14 cellular contexts compared by ENCODE assay signal in the genomic region with DNA sequence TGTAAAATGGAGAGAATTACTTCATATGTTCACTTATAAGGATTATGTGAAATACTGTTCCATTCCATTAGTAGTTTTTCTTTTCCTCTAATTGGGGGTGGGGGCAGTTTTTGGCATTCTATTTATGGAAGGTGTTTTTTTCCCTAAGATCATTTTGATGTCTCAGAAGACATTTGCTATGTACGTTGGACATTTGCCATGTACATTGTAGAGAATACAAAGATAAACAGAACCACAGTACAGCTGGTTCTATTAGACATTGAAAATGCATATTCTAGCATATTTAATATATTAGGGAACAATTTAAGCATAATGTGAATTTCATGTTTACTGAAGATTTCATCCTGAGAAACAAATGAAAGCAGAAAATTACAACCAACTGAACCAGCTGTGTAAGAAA.
DNase-seq lines count a peak whose midpoint lies in the region; ATAC-seq and TF ChIP-seq lines count a peak whose summit lies in the region.
"Had no signal": no experiment of that assay in that cellular context is flagged by ENCODE, and none has a peak within 500 bp of the region (broad histone marks: within the 10 kb centered on the region; RNA-seq: fewer than 3 reads in every experiment).

No MANE protein-coding gene starts in this region.

- peaks cover under 1% of the 10 kb centered on the region; the same call in 1 of the 2 replicates for H3K36me3 Mint-ChIP-seq in WTC11

- no peak overlapping the region for H3K4me3 ChIP-seq in cardiac fibroblast (replicated peaks in 1 of 2; ENCODE audit: low read depth in 2 of 2, low read length in 2 of 2)
- no peak overlapping the region for H3K4me3 ChIP-seq in fibroblast of pulmonary artery (replicated peaks; ENCODE audit: low read depth, low read length)
- H3K4me3 ChIP-seq: BLaER1 treated with 17β-estradiol and CSF1 and Interleukin-3, amounts not matched to agents 10 nM and 100 nM had no signal

- ATAC-seq in WTC11 = no peak
- no peak for ATAC-seq in HG03354 (IDR thresholded peaks at IDR 0.05; ENCODE audit: poor library complexity, severe bottlenecking, unreplicated experiment)
- no peak for ATAC-seq in HG03432 (IDR thresholded peaks at IDR 0.05; ENCODE audit: unreplicated experiment)
- ATAC-seq: CD8-positive, alpha-beta T cell had no signal

- CTCF ChIA-PET in WTC11 (lab: Charles Lee) = interaction anchor here (0.6 kb wide), 1 partner anchor 22 kb away, joined by 4 read pairs; no protein-coding TSS in a partner anchor

- H3K27ac Mint-ChIP-seq in WTC11 = no peak overlapping the region
- H3K27ac Mint-ChIP-seq: B cell; CD8-positive, alpha-beta T cell had no signal

- DNase-seq in WTC11 (ENCODE audit: low spot score) (no peak), cardiac fibroblast (ENCODE audit: low read depth in 2 of 2) (peak; percentile 31 to 41), fibroblast of pulmonary artery (ENCODE audit: low read depth) (peak; percentile 23), NCI-H510A treated with DMSO at 0.1 percent for 48 hours (lab: John Stamatoyannopoulos, UW) (no peak), anterior cingulate cortex (lab: John Stamatoyannopoulos, UW) (no peak)
- DNase-seq: Calu3; CD8-positive, alpha-beta T cell; DMS79 treated with DMSO at 0.1 percent for 48 hours; GF-D8; H9 had no signal

- H3K27me3 Mint-ChIP-seq in WTC11 (ENCODE audit: low read depth) = no peaks in the 10 kb centered on the region
- H3K27me3 Mint-ChIP-seq: B cell had no signal

- TF ChIP-seq CTCF in WTC11 (IDR thresholded peaks at IDR 0.05) (no peak), cardiac fibroblast (IDR thresholded peaks at IDR 0.05; ENCODE audit: low read depth, low read length) (no peak), fibroblast of pulmonary artery (IDR thresholded peaks at IDR 0.05; ENCODE audit: low read length, missing control alignments) (no peak)

- H3K4me1 Mint-ChIP-seq in WTC11 = peaks cover 5% of the 10 kb centered on the region
- H3K4me1 Mint-ChIP-seq: B cell, H9 had no signal

- POLR2A ChIA-PET in WTC11 (lab: Charles Lee) = no interaction called here

- H3K9me3 Mint-ChIP-seq in WTC11 = no peaks in the 10 kb centered on the region
- H3K9me3 Mint-ChIP-seq: CD8-positive, alpha-beta T cell; H9 had no signal

- no peak overlapping the region for H3K4me3 Mint-ChIP-seq in WTC11
- H3K4me3 Mint-ChIP-seq: B cell; CD8-positive, alpha-beta T cell; H9 had no signal

TF ChIP-seq in WTC11, 78 proteins besides CTCF, POLR2A, EP300 and RAD21:
- TF ChIP-seq, protein P1, sequence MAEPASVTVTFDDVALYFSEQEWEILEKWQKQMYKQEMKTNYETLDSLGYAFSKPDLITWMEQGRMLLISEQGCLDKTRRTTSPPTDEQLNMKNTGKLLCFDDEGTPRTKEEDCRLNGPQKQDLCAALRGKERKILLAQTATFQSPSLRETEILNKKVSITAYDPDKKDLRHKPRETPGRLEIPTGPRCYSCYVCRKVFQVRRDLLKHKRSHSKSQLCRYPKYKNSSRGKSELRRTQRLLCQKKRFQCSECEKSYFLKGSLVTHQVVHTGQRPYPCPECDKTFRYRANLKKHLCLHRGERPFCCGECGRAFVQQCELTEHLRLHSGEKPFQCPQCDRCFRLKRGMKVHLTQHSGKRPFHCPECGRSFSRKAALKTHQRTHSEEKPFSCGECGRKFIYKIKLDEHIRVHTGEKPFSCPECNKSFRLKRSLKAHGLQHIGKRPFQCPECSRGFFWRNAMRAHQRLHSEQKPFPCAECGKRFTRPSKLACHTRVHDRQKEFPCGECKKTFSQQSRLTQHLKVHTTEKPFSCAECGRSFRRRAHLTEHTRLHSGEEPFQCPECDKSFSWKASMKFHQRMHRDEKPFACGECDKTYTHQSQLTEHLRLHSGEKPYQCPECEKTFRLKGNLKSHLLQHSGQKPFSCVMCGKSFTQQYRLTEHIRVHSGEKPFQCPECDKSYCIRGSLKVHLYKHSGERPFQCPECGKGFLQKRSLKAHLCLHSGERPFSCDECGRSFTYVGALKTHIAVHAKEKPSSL (CRISPR knock-in tag; conservative IDR thresholded peaks at IDR 0.05) = 0 out of 2 replicates have a peak, but pooled peaks have one; percentile 26
- TF ChIP-seq, protein P2, sequence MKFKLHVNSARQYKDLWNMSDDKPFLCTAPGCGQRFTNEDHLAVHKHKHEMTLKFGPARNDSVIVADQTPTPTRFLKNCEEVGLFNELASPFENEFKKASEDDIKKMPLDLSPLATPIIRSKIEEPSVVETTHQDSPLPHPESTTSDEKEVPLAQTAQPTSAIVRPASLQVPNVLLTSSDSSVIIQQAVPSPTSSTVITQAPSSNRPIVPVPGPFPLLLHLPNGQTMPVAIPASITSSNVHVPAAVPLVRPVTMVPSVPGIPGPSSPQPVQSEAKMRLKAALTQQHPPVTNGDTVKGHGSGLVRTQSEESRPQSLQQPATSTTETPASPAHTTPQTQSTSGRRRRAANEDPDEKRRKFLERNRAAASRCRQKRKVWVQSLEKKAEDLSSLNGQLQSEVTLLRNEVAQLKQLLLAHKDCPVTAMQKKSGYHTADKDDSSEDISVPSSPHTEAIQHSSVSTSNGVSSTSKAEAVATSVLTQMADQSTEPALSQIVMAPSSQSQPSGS (CRISPR knock-in tag; IDR thresholded peaks at IDR 0.05; ENCODE audit: borderline replicate concordance, low read depth) = no peak
- TF ChIP-seq, protein P3, sequence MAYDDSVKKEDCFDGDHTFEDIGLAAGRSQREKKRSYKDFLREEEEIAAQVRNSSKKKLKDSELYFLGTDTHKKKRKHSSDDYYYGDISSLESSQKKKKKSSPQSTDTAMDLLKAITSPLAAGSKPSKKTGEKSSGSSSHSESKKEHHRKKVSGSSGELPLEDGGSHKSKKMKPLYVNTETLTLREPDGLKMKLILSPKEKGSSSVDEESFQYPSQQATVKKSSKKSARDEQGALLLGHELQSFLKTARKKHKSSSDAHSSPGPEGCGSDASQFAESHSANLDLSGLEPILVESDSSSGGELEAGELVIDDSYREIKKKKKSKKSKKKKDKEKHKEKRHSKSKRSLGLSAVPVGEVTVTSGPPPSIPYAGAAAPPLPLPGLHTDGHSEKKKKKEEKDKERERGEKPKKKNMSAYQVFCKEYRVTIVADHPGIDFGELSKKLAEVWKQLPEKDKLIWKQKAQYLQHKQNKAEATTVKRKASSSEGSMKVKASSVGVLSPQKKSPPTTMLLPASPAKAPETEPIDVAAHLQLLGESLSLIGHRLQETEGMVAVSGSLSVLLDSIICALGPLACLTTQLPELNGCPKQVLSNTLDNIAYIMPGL (CRISPR knock-in tag; IDR thresholded peaks at IDR 0.05) = no peak
- TF ChIP-seq GABPB1 (CRISPR knock-in tag; IDR thresholded peaks at IDR 0.05) (no peak), ATF1 (CRISPR knock-in tag; IDR thresholded peaks at IDR 0.05) (no peak), SMAD3 (CRISPR knock-in tag; IDR thresholded peaks at IDR 0.05; ENCODE audit: borderline replicate concordance) (no peak)
- TF ChIP-seq, protein P4, sequence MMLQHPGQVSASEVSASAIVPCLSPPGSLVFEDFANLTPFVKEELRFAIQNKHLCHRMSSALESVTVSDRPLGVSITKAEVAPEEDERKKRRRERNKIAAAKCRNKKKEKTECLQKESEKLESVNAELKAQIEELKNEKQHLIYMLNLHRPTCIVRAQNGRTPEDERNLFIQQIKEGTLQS (CRISPR knock-in tag; conservative IDR thresholded peaks at IDR 0.05) = no peak

Comparison
In these comparisons a context has a peak if more than half of its experiments do, and no peak if none do; other contexts are left out.
1. DNase-seq: peak in cardiac fibroblast (2 of 2) and fibroblast of pulmonary artery (single experiment); none in WTC11 (single experiment), NCI-H510A treated with DMSO at 0.1 percent for 48 hours (single experiment) and anterior cingulate cortex (0 of 58).